In the genomic region with DNA sequence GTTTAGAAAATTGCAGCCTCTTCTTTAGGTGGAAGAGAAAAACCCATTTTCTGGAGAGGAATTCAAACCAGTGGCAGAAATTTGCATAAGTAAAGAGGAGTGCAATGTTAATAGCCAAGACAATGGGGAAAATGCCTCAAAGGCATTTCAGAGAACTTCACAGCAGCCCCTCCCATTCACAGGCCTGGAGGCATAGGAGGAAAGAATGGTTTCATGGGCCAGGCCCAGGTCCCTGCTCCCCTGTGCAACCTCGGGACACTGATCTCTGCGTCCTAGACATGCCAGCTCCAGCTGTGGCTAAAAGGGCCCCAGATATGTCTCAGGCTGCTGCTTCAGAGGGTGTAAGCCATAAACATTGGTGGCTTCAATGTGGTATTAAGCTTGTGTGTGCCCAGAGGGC, we compare ENCODE assay signal across 26 cellular contexts.
"Had no signal": no experiment of that assay in that cellular context is flagged by ENCODE, and none has a peak within 500 bp of the region (broad histone marks: within the 10 kb centered on the region; RNA-seq: fewer than 3 reads in every experiment).

No MANE protein-coding gene starts in this region.

- H3K4me3 Mint-ChIP-seq: naive thymus-derived CD4-positive, alpha-beta T cell; nephron; neural progenitor cell; stimulated activated effector memory CD8-positive, alpha-beta T cell treated with anti-CD3 and anti-CD28 coated beads, Interleukin-12 subunit alpha, Interleukin-12 subunit beta, amount 100 ng/mL, for 72 hours had no signal

- H3K27me3 Mint-ChIP-seq: naive thymus-derived CD4-positive, alpha-beta T cell had no signal

- H3K4me1 ChIP-seq: esophagus muscularis mucosa, foreskin keratinocyte, gastroesophageal sphincter, heart left ventricle, left lung, prostate gland, right atrium auricular region, sigmoid colon, testis, tibial artery, upper lobe of left lung had no signal

- H3K9me3 ChIP-seq: prostate gland, testis had no signal

- H3K27ac ChIP-seq: dorsolateral prefrontal cortex, esophagus muscularis mucosa, foreskin keratinocyte, gastroesophageal sphincter, heart left ventricle, hepatocyte, left lung, neural progenitor cell, prostate gland, right atrium auricular region, sigmoid colon, testis, tibial artery, upper lobe of left lung had no signal

- H3K4me1 Mint-ChIP-seq: naive thymus-derived CD4-positive, alpha-beta T cell; nephron; stimulated activated effector memory CD8-positive, alpha-beta T cell treated with anti-CD3 and anti-CD28 coated beads, Interleukin-12 subunit alpha, Interleukin-12 subunit beta, amount 100 ng/mL, for 72 hours had no signal

- H3K9ac ChIP-seq: neural progenitor cell had no signal

- H3K36me3 ChIP-seq: esophagus muscularis mucosa, gastroesophageal sphincter, heart left ventricle, left lung, neural progenitor cell, prostate gland, right atrium auricular region, sigmoid colon, tibial artery, upper lobe of left lung had no signal

- H3K27me3 ChIP-seq: dorsolateral prefrontal cortex, esophagus muscularis mucosa, foreskin keratinocyte, gastroesophageal sphincter, heart left ventricle, hepatocyte, left lung, neural progenitor cell, right atrium auricular region, sigmoid colon, testis, tibial artery, upper lobe of left lung had no signal

- DNase-seq: dorsolateral prefrontal cortex; effector CD4-positive, alpha-beta T cell; foreskin keratinocyte; heart left ventricle; left cardiac atrium; left lung; mesenchymal stem cell; midbrain; naive thymus-derived CD4-positive, alpha-beta T cell; nucleus accumbens; sigmoid colon; stimulated activated CD4-positive, alpha-beta T cell treated with anti-CD3 and anti-CD28 coated beads, Interleukin-2, amount 100 ng/mL, for 24 hours; stimulated activated CD4-positive, alpha-beta T cell treated with anti-CD3 and anti-CD28 coated beads, Interleukin-4, amount 100 ng/mL, for 24 hours; stimulated activated naive CD8-positive, alpha-beta T cell treated with anti-CD3 and anti-CD28 coated beads, Interleukin-15, Interleukin-2, amounts not matched to agents 100 U/mL and 50 U/mL, for 24 hours; substantia nigra; testis; tibial artery; upper lobe of left lung had no signal

- H3K36me3 Mint-ChIP-seq: stimulated activated effector memory CD8-positive, alpha-beta T cell treated with anti-CD3 and anti-CD28 coated beads, Interleukin-12 subunit alpha, Interleukin-12 subunit beta, amount 100 ng/mL, for 72 hours had no signal

- H3K4me3 ChIP-seq: dorsolateral prefrontal cortex, esophagus muscularis mucosa, gastroesophageal sphincter, heart left ventricle, hepatocyte, left lung, neural progenitor cell, prostate gland, right atrium auricular region, sigmoid colon, testis, tibial artery, upper lobe of left lung had no signal

- H3K27ac Mint-ChIP-seq: naive thymus-derived CD4-positive, alpha-beta T cell; nephron; neural progenitor cell; stimulated activated effector memory CD8-positive, alpha-beta T cell treated with anti-CD3 and anti-CD28 coated beads, Interleukin-12 subunit alpha, Interleukin-12 subunit beta, amount 100 ng/mL, for 72 hours had no signal
